In genomic region chr2:120343433-120344105, GRCh38 we compare ENCODE assay signal across 1 cellular context.
A peak's percentile ranks its signal among the peaks of the same experiment; 100 is the strongest.
TF ChIP-seq lines count a peak whose summit lies in the region.

No MANE protein-coding gene starts in this region.

TF ChIP-seq in A549, 52 proteins besides CTCF, POLR2A, EP300 and RAD21 (continued from another document):
- TF ChIP-seq MAZ (IDR thresholded peaks at IDR 0.05; ENCODE audit: borderline replicate concordance, low read depth, low read length) (0 out of 2 replicates have a peak, but pooled peaks have one; percentile 30), MAX (IDR thresholded peaks at IDR 0.05) (peak; percentile 69), POLR2AphosphoS2 (conservative IDR thresholded peaks at IDR 0.05; ENCODE audit: low read length) (no peak), EHF (CRISPR knock-in tag; IDR thresholded peaks at IDR 0.05) (no peak), CBX8 (IDR thresholded peaks at IDR 0.05) (no peak)
TF ChIP-seq in A549: peak in this region for 5.
